23 cellular contexts compared by ENCODE assay signal in genomic region chr14:61300209-61300608, GRCh38. TPM values are rescaled to one million over a fixed set of nuclear protein-coding genes. Genes with fewer than 3 reads are reported as not detected.
A peak's percentile ranks its signal among the peaks of the same experiment; 100 is the strongest.
DNase-seq lines count a peak whose midpoint lies in the region; ATAC-seq, FAIRE-seq and TF ChIP-seq lines count a peak whose summit lies in the region.
"Had no signal": no experiment of that assay in that cellular context is flagged by ENCODE, and none has a peak within 500 bp of the region (broad histone marks: within the 10 kb centered on the region; RNA-seq: fewer than 3 reads in every experiment).

No MANE protein-coding gene starts in this region.

- no peak overlapping the region for H2BK120ac ChIP-seq in H9 (ENCODE audit: low read depth, low read length, poor library complexity, severe bottlenecking)

- no peak overlapping the region for H4K91ac ChIP-seq in H9 (ENCODE audit: insufficient read length, low read depth, low read length)

- no peak overlapping the region for H2AK5ac ChIP-seq in H9 (ENCODE audit: insufficient read length, low read length)

- no peaks in the 10 kb centered on the region for H3K27me3 Mint-ChIP-seq in stimulated activated naive CD8-positive, alpha-beta T cell treated with anti-CD3 and anti-CD28 coated beads, Interleukin-15, amount 100 ng/mL, for 72 hours
- peaks cover 4% of the 10 kb centered on the region for H3K27me3 Mint-ChIP-seq in H9 (ENCODE audit: low read depth)
- H3K27me3 Mint-ChIP-seq in central memory CD8-positive, alpha-beta T cell, result no peaks in the 10 kb centered on the region

- no peaks in the 10 kb centered on the region for H3K79me1 ChIP-seq in H9 (ENCODE audit: insufficient read depth, low read depth, low read length, poor library complexity, severe bottlenecking)

- no peaks in the 10 kb centered on the region for H3K36me3 ChIP-seq in upper lobe of left lung

- peaks cover 60% of the 10 kb centered on the region for H3K4me1 Mint-ChIP-seq in stimulated activated naive CD8-positive, alpha-beta T cell treated with anti-CD3 and anti-CD28 coated beads, Interleukin-15, amount 100 ng/mL, for 72 hours
- peaks cover 32 to 35% of the 10 kb centered on the region in 2 experiments for H3K4me1 Mint-ChIP-seq in H9
- peaks cover 37% of the 10 kb centered on the region for H3K4me1 Mint-ChIP-seq in central memory CD8-positive, alpha-beta T cell
- H3K4me1 Mint-ChIP-seq: CD14-positive monocyte had no signal

- H3K4me1 ChIP-seq in H9 (ENCODE audit: insufficient read depth, low read length) (peaks cover 5% of the 10 kb centered on the region; the same call in 1 of the 2 replicates), upper lobe of left lung (peaks cover 0 to 7% (median 2%) of the 10 kb centered on the region in 4 donors)

- H2BK20ac ChIP-seq in H9 (ENCODE audit: low read depth, low read length, poor library complexity, severe bottlenecking), result no peak overlapping the region

- H3K4ac ChIP-seq in H9 (ENCODE audit: low read depth, low read length), result no peak overlapping the region

- no peak overlapping the region for H3K27ac ChIP-seq in H9 (ENCODE audit: insufficient read length, low read depth, low read length)
- H3K27ac ChIP-seq in upper lobe of left lung, result no peak overlapping the region

- peak overlapping the region; percentile 9 to 32 for H3K4me3 Mint-ChIP-seq in stimulated activated naive CD8-positive, alpha-beta T cell treated with anti-CD3 and anti-CD28 coated beads, Interleukin-15, amount 100 ng/mL, for 72 hours
- no peak overlapping the region for H3K4me3 Mint-ChIP-seq in H9
- no peak overlapping the region for H3K4me3 Mint-ChIP-seq in central memory CD8-positive, alpha-beta T cell
- H3K4me3 Mint-ChIP-seq: CD14-positive monocyte had no signal

- DNase-seq in stimulated activated naive CD8-positive, alpha-beta T cell treated with anti-CD3 and anti-CD28 coated beads, Interleukin-15, amount 100 ng/mL, for 72 hours, result no peak
- no peak for DNase-seq in stimulated activated naive CD8-positive, alpha-beta T cell treated with anti-CD3 and anti-CD28 coated beads, Interleukin-15, Interleukin-2, amounts not matched to agents 100 U/mL and 50 U/mL, for 24 hours
- DNase-seq in H9 (no peak), urothelium cell line (ENCODE audit: low spot score) (no peak), upper lobe of left lung (no peak), C1 segment of cervical spinal cord (lab: John Stamatoyannopoulos, UW) (no peak)
- no peak for DNase-seq in central memory CD8-positive, alpha-beta T cell (ENCODE audit: low spot score in 2 of 2)
- DNase-seq in activated CD8-positive, alpha-beta memory T cell treated with anti-CD3 and anti-CD28 coated beads, Interleukin-2, amount 50 U/mL, for 4 hours, result no peak
- DNase-seq: ACHN, DMS153, GF-D8, GOT3, MV-4-11, NCI-H187 treated with DMSO at 0.1 percent for 48 hours, NCI-H226, NCI-H524, NCI-H82, PC-3, RPMI8226, SHP77 treated with DMSO at 0.1 percent for 48 hours, SK-N-SH had no signal

- H3K4me2 ChIP-seq in H9 (ENCODE audit: insufficient read depth, insufficient read length, low read length), result no peak overlapping the region
- H3K4me2 ChIP-seq: SK-N-SH had no signal

- no peak overlapping the region for H3K56ac ChIP-seq in H9 (ENCODE audit: insufficient read length, low read depth, low read length)

- no peak overlapping the region for H3K14ac ChIP-seq in H9 (ENCODE audit: insufficient read depth, low read length)

- H3K23ac ChIP-seq in H9 (ENCODE audit: insufficient read length, low read depth, low read length), result no peak overlapping the region

- no peak overlapping the region for H3K4me3 ChIP-seq in upper lobe of left lung

- no peak overlapping the region for H3K18ac ChIP-seq in H9 (ENCODE audit: insufficient read length, low read depth, low read length)

- peak; percentile 68 for FAIRE-seq in urothelium cell line (lab: Jason Lieb, UNC)
- FAIRE-seq: GM19239 had no signal

- H3K36me3 Mint-ChIP-seq in H9 (ENCODE audit: insufficient read depth in 1 of 3, low read depth in 3 of 3), result peaks cover 0 to 4% (median 0%) of the 10 kb centered on the region in 3 experiments; a peak in 1 of 7 replicates
- H3K36me3 Mint-ChIP-seq in central memory CD8-positive, alpha-beta T cell (ENCODE audit: insufficient read depth), result no peaks in the 10 kb centered on the region
- H3K36me3 Mint-ChIP-seq: CD14-positive monocyte had no signal

- H3K9me3 Mint-ChIP-seq in stimulated activated naive CD8-positive, alpha-beta T cell treated with anti-CD3 and anti-CD28 coated beads, Interleukin-15, amount 100 ng/mL, for 72 hours, result no peaks in the 10 kb centered on the region
- H3K9me3 Mint-ChIP-seq in H9, result peaks cover 3 to 8% of the 10 kb centered on the region in 2 experiments; a peak in 2 of 5 replicates
- no peaks in the 10 kb centered on the region for H3K9me3 Mint-ChIP-seq in central memory CD8-positive, alpha-beta T cell

- H4K5ac ChIP-seq in H9 (ENCODE audit: insufficient read length, low read depth, low read length), result no peak overlapping the region

- TF ChIP-seq EP300 in upper lobe of left lung (IDR thresholded peaks at IDR 0.05), result no peak

- H3K79me2 ChIP-seq in H9 (ENCODE audit: insufficient read depth, low read length), result no peaks in the 10 kb centered on the region

- H4K20me1 ChIP-seq in H9 (ENCODE audit: control insufficient read depth, insufficient read depth, insufficient read length), result no peaks in the 10 kb centered on the region

- no peak overlapping the region for H4K8ac ChIP-seq in H9 (replicated peaks; ENCODE audit: insufficient read length, low read depth, low read length)

- ATAC-seq in stimulated activated naive CD8-positive, alpha-beta T cell treated with anti-CD3 and anti-CD28 coated beads, Interleukin-15, amount 100 ng/mL, for 72 hours, result no peak
- no peak for ATAC-seq in stimulated activated naive CD8-positive, alpha-beta T cell treated with anti-CD3 and anti-CD28 coated beads, Interleukin-15, Interleukin-2, amounts not matched to agents 100 U/mL and 50 U/mL, for 24 hours
- ATAC-seq in central memory CD8-positive, alpha-beta T cell (replicated peaks; ENCODE audit: extremely low read depth, poor library complexity, severe bottlenecking), result no peak
- no peak for ATAC-seq in upper lobe of left lung (ENCODE audit: low FRiP score in 2 of 2)
- ATAC-seq: PC-3 had no signal

- no peaks in the 10 kb centered on the region for H3K23me2 ChIP-seq in H9 (ENCODE audit: insufficient read length, low read depth, low read length, poor library complexity, severe bottlenecking)

- no peak overlapping the region for H2BK15ac ChIP-seq in H9 (ENCODE audit: low read depth, low read length)

- H2BK12ac ChIP-seq in H9 (ENCODE audit: insufficient read length, low read depth, low read length), result no peak overlapping the region

- H2AFZ ChIP-seq in H9 (ENCODE audit: low read length), result no peak overlapping the region

- H3K27me3 ChIP-seq in H9 (ENCODE audit: insufficient read depth, low read length) (no peaks in the 10 kb centered on the region), upper lobe of left lung (no peaks in the 10 kb centered on the region)

- no peaks in the 10 kb centered on the region for H3K9me3 ChIP-seq in H9 (ENCODE audit: control insufficient read depth, low read depth, low read length)
- H3K9me3 ChIP-seq in upper lobe of left lung, result no peaks in the 10 kb centered on the region
- H3K9me3 ChIP-seq: SK-N-SH had no signal

- H3K9ac ChIP-seq in H9 (ENCODE audit: extremely low read depth, insufficient read length, low read length), result no peak overlapping the region
- H3K9ac ChIP-seq: SK-N-SH had no signal

- H3T11ph ChIP-seq in H9 (ENCODE audit: low read length), result no peak overlapping the region

- no peak overlapping the region for H2BK5ac ChIP-seq in H9 (ENCODE audit: insufficient read length, low read length)

- no peak for TF ChIP-seq POLR2A in upper lobe of left lung (IDR thresholded peaks at IDR 0.05)

- TF ChIP-seq CTCF in H9 (conservative IDR thresholded peaks at IDR 0.05), result no peak
- no peak for TF ChIP-seq CTCF in upper lobe of left lung (IDR thresholded peaks at IDR 0.05)

- H3K27ac Mint-ChIP-seq in stimulated activated naive CD8-positive, alpha-beta T cell treated with anti-CD3 and anti-CD28 coated beads, Interleukin-15, amount 100 ng/mL, for 72 hours, result no peak overlapping the region
- peak overlapping the region in 2 of 3 experiments; percentile 8 to 42; a peak in 2 of 7 replicates for H3K27ac Mint-ChIP-seq in H9
- peak overlapping the region; percentile 20 for H3K27ac Mint-ChIP-seq in central memory CD8-positive, alpha-beta T cell (ENCODE audit: low read depth)
- H3K27ac Mint-ChIP-seq: CD14-positive monocyte had no signal

- no CpG with 5 or more reads among the region's 2 CpGs for whole genome bisulfite sequencing in H9 (ENCODE audit: extremely low coverage, insufficient read length, low lambda C conversion rate)
- WGBS in upper lobe of left lung, 2 donors, result 21 to 31% methylated on average over 2 of the region's 2 CpGs

RNA-seq across cellular contexts. Expression of gene TMEM30B, which starts 19.1 kb away (rescaled TPM):
- total RNA-seq in H9 (2021), result 11.8 and 12.2 TPM in 2 replicates
- total RNA-seq in upper lobe of left lung, result 10 to 100 TPM; 15.7 to 59.7 (median 26.4) TPM

RNA-seq across cellular contexts. Expression of gene PRKCH, which starts 21.2 kb away (rescaled TPM):
- total RNA-seq in H9 (2021) (5.2 and 6.0 TPM in 2 replicates), upper lobe of left lung (100 to 1,000 TPM in 1 of 6 donors, 10 to 100 TPM in 5; 54.0 to 102 (median 76.6) TPM)

Comparison
In these comparisons a context has a peak if more than half of its experiments do, and no peak if none do; other contexts are left out.
1. H3K27ac Mint-ChIP-seq: peak in H9 (2 of 3) and central memory CD8-positive, alpha-beta T cell (single experiment); none in stimulated activated naive CD8-positive, alpha-beta T cell treated with anti-CD3 and anti-CD28 coated beads, Interleukin-15, amount 100 ng/mL, for 72 hours (0 of 2).
2. H3K4me3 Mint-ChIP-seq: peak in stimulated activated naive CD8-positive, alpha-beta T cell treated with anti-CD3 and anti-CD28 coated beads, Interleukin-15, amount 100 ng/mL, for 72 hours (2 of 2); none in H9 (0 of 2) and central memory CD8-positive, alpha-beta T cell (single experiment).